Comparison of ENCODE assay signal across 10 cellular contexts in the genomic region with DNA sequence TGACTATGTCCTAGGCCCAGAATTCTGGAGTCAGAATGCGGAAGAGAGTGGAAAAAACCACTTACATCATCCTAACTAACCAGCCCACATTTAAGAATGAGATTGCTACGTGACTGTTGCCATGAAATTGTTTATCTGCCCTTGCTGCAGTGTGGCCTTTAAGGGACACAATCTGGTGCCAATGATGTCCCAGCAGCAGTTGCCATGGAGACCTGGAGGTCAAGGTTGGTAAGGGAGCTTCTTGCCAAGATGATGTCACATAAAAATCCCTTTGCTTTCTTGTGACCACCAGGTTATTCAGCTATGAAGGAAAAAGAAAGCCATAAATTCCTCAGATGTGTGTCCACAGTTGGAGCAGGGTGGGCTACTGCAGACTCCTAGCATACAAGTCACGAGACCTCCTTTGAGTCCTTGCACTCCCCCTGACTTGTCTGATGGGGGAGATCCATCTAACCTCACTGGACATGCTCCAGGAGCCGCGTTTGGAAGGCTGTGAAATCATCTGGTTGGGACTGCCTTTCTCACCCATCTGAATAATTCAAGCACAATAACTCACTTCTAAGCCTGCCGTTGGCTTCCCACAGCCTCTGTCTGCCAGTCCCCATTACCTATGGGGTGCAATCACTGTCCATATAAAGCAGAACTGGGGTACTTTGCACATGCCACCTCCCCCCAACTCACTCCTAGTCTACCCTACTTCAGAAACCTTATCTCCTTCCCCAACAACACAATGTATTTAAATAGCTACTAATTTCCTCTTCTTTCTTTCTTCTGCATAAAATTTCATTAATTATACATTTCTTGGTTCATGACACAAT.
DNase-seq lines count a peak whose midpoint lies in the region; TF ChIP-seq lines count a peak whose summit lies in the region.
"Had no signal": no experiment of that assay in that cellular context is flagged by ENCODE, and none has a peak within 500 bp of the region (broad histone marks: within the 10 kb centered on the region; RNA-seq: fewer than 3 reads in every experiment).

No MANE protein-coding gene starts in this region.

- no peak overlapping the region for H2BK5ac ChIP-seq in mesendoderm (ENCODE audit: low read length)

- no peak overlapping the region for H3K4me3 ChIP-seq in mesendoderm (ENCODE audit: low read length)
- no peak overlapping the region for H3K4me3 ChIP-seq in tibial artery

- intact Hi-C loops in tibial artery (cut with DNase I; ENCODE audit: low total_unique reads) = loop anchor here (10.0 kb wide), 1 partner anchor 158 kb away; no protein-coding TSS in a partner anchor
- intact Hi-C loops in activated CD4-positive, alpha-beta T cell treated with anti-CD3 and anti-CD28 coated beads, Interleukin-2, amount 10 ng/mL, durations not matched to agents 24 days and 14 days (cut with micrococcal nuclease) = no loop called here

- no peak overlapping the region for H4K8ac ChIP-seq in mesendoderm (ENCODE audit: low read depth, low read length)

- peaks cover 15% of the 10 kb centered on the region for H3K4me1 Mint-ChIP-seq in T-helper 2 cell treated with Interferon-gamma antibody and Interleukin-4, amounts not matched to agents 5 μg/mL and 100 μg/mL, for 36 hours (ENCODE audit: low read depth)
- peaks cover under 1% of the 10 kb centered on the region for H3K4me1 Mint-ChIP-seq in glutamatergic neuron (ENCODE audit: low read depth, unreplicated experiment)
- peaks cover 11% of the 10 kb centered on the region for H3K4me1 Mint-ChIP-seq in activated CD4-positive, alpha-beta T cell treated with anti-CD3 and anti-CD28 coated beads, Interleukin-2, amount 10 ng/mL, durations not matched to agents 24 days and 14 days

- no peaks in the 10 kb centered on the region for H3K79me2 ChIP-seq in mesendoderm (ENCODE audit: control insufficient read depth, insufficient read depth, low read length)

- H3K56ac ChIP-seq in mesendoderm (ENCODE audit: low read length) = no peak overlapping the region

- H3K4me3 Mint-ChIP-seq in T-helper 2 cell treated with Interferon-gamma antibody and Interleukin-4, amounts not matched to agents 5 μg/mL and 100 μg/mL, for 36 hours = peak overlapping the region; percentile 69
- H3K4me3 Mint-ChIP-seq in glutamatergic neuron (ENCODE audit: unreplicated experiment) = no peak overlapping the region
- H3K4me3 Mint-ChIP-seq in activated CD4-positive, alpha-beta T cell treated with anti-CD3 and anti-CD28 coated beads, Interleukin-2, amount 10 ng/mL, durations not matched to agents 24 days and 14 days = no peak overlapping the region

- no peak overlapping the region for H4K5ac ChIP-seq in mesendoderm (ENCODE audit: low read length)

- H3K36me3 Mint-ChIP-seq in T-helper 2 cell treated with Interferon-gamma antibody and Interleukin-4, amounts not matched to agents 5 μg/mL and 100 μg/mL, for 36 hours (ENCODE audit: low read depth) = no peaks in the 10 kb centered on the region
- peaks cover 5% of the 10 kb centered on the region for H3K36me3 Mint-ChIP-seq in glutamatergic neuron (ENCODE audit: unreplicated experiment)
- H3K36me3 Mint-ChIP-seq in activated CD4-positive, alpha-beta T cell treated with anti-CD3 and anti-CD28 coated beads, Interleukin-2, amount 10 ng/mL, durations not matched to agents 24 days and 14 days (ENCODE audit: low read depth) = no peaks in the 10 kb centered on the region

- no peak overlapping the region for H3K27ac Mint-ChIP-seq in T-helper 2 cell treated with Interferon-gamma antibody and Interleukin-4, amounts not matched to agents 5 μg/mL and 100 μg/mL, for 36 hours
- no peak overlapping the region for H3K27ac Mint-ChIP-seq in glutamatergic neuron (ENCODE audit: unreplicated experiment)
- no peak overlapping the region for H3K27ac Mint-ChIP-seq in activated CD4-positive, alpha-beta T cell treated with anti-CD3 and anti-CD28 coated beads, Interleukin-2, amount 10 ng/mL, durations not matched to agents 24 days and 14 days

- no peaks in the 10 kb centered on the region for H3K9me3 ChIP-seq in tibial artery
- H3K9me3 ChIP-seq: ovary had no signal

- H3K4me2 ChIP-seq in mesendoderm (ENCODE audit: low read length) = no peak overlapping the region

- no peak overlapping the region for H3K23ac ChIP-seq in mesendoderm (ENCODE audit: low read length)

- no CpG with 5 or more reads among the region's 6 CpGs for WGBS in mesendoderm (ENCODE audit: extremely low coverage, insufficient coverage, low lambda C conversion rate)

- H3K4me1 ChIP-seq in mesendoderm (ENCODE audit: control insufficient read depth, low read depth, low read length) (peaks cover 3% of the 10 kb centered on the region), tibial artery (peaks cover 0 to 44% (median 29%) of the 10 kb centered on the region in 4 donors)

- DNase-seq in T-helper 2 cell treated with Interferon-gamma antibody and Interleukin-4, amounts not matched to agents 5 μg/mL and 100 μg/mL, for 36 hours (ENCODE audit: low spot score) = no peak
- DNase-seq in T-helper 2 cell (no peak), ecto neural progenitor cell (ENCODE audit: low spot score) (peak; percentile 41), mesendoderm (peak; percentile 39), tibial artery (peak; percentile 72 to 90), glutamatergic neuron (no peak), GM03348 (ENCODE audit: low spot score) (no peak)
- DNase-seq in activated CD4-positive, alpha-beta T cell treated with anti-CD3 and anti-CD28 coated beads, Interleukin-2, amount 10 ng/mL, durations not matched to agents 24 days and 14 days = no peak
- DNase-seq: RPMI8226 had no signal

- H3K4ac ChIP-seq in mesendoderm (ENCODE audit: low read depth, low read length) = no peak overlapping the region

- no peak overlapping the region for H2BK120ac ChIP-seq in mesendoderm (ENCODE audit: low read depth, low read length)

- H3K36me3 ChIP-seq in mesendoderm (ENCODE audit: control insufficient read depth, insufficient read depth, low read length) (no peaks in the 10 kb centered on the region), tibial artery (no peaks in the 10 kb centered on the region)
- H3K36me3 ChIP-seq: ovary had no signal

- H3K27me3 ChIP-seq in mesendoderm (ENCODE audit: insufficient read depth, low read length, poor library complexity) (no peaks in the 10 kb centered on the region), tibial artery (no peaks in the 10 kb centered on the region)
- H3K27me3 ChIP-seq: ovary had no signal

- TF ChIP-seq CTCF in tibial artery (IDR thresholded peaks at IDR 0.05) (peak in 1 of 2 experiments; percentile 9), glutamatergic neuron (IDR thresholded peaks at IDR 0.05; ENCODE audit: partially characterized antibody, unreplicated experiment) (no peak)

- peaks cover under 1% of the 10 kb centered on the region for H3K9me3 Mint-ChIP-seq in T-helper 2 cell treated with Interferon-gamma antibody and Interleukin-4, amounts not matched to agents 5 μg/mL and 100 μg/mL, for 36 hours
- peaks cover 1% of the 10 kb centered on the region for H3K9me3 Mint-ChIP-seq in glutamatergic neuron (ENCODE audit: unreplicated experiment)
- peaks cover 17% of the 10 kb centered on the region for H3K9me3 Mint-ChIP-seq in activated CD4-positive, alpha-beta T cell treated with anti-CD3 and anti-CD28 coated beads, Interleukin-2, amount 10 ng/mL, durations not matched to agents 24 days and 14 days

- no peak overlapping the region for H3K18ac ChIP-seq in mesendoderm (ENCODE audit: low read length)

- no peak overlapping the region for H3K9ac ChIP-seq in mesendoderm (ENCODE audit: low read length)

- H2AK5ac ChIP-seq in mesendoderm (ENCODE audit: low read length) = no peak overlapping the region

- no peak overlapping the region for H3K27ac ChIP-seq in mesendoderm (ENCODE audit: low read depth, low read length)
- H3K27ac ChIP-seq in tibial artery = peak overlapping the region; percentile 84 to 88

- peaks cover 16% of the 10 kb centered on the region for H3K27me3 Mint-ChIP-seq in T-helper 2 cell treated with Interferon-gamma antibody and Interleukin-4, amounts not matched to agents 5 μg/mL and 100 μg/mL, for 36 hours (ENCODE audit: low read depth)
- H3K27me3 Mint-ChIP-seq in glutamatergic neuron (ENCODE audit: unreplicated experiment) = no peaks in the 10 kb centered on the region
- H3K27me3 Mint-ChIP-seq in activated CD4-positive, alpha-beta T cell treated with anti-CD3 and anti-CD28 coated beads, Interleukin-2, amount 10 ng/mL, durations not matched to agents 24 days and 14 days = peaks cover 23% of the 10 kb centered on the region

- no peaks in the 10 kb centered on the region for H3K79me1 ChIP-seq in mesendoderm (ENCODE audit: low read length)

- H2BK15ac ChIP-seq in mesendoderm (replicated peaks; ENCODE audit: low read depth) = no peak overlapping the region

Comparison
In these comparisons a context has a peak if more than half of its experiments do, and no peak if none do; other contexts are left out.
1. DNase-seq: peak in ecto neural progenitor cell (single experiment), mesendoderm (single experiment) and tibial artery (2 of 2); none in T-helper 2 cell treated with Interferon-gamma antibody and Interleukin-4, amounts not matched to agents 5 μg/mL and 100 μg/mL, for 36 hours (single experiment), T-helper 2 cell (0 of 5), glutamatergic neuron (single experiment), GM03348 (single experiment) and activated CD4-positive, alpha-beta T cell treated with anti-CD3 and anti-CD28 coated beads, Interleukin-2, amount 10 ng/mL, durations not matched to agents 24 days and 14 days (single experiment).